Comparison of ENCODE assay signal across 22 cellular contexts in genomic region chr10:78428579-78428978, GRCh38.
DNase-seq lines count a peak whose midpoint lies in the region; ATAC-seq, FAIRE-seq and TF ChIP-seq lines count a peak whose summit lies in the region.
"Had no signal": no experiment of that assay in that cellular context is flagged by ENCODE, and none has a peak within 500 bp of the region (broad histone marks: within the 10 kb centered on the region; RNA-seq: fewer than 3 reads in every experiment).

No MANE protein-coding gene starts in this region.

- intact Hi-C loops in pancreas (cut with DNase I) = no loop called here

- no peaks in the 10 kb centered on the region for H3K4me1 Mint-ChIP-seq in natural killer cell treated with Interleukin-12 subunit alpha and Interleukin-12 subunit beta and Interleukin-15 and Interleukin-18, amount 100 ng/mL, for 72 hours (ENCODE audit: low read depth in 2 of 2)
- H3K4me1 Mint-ChIP-seq: CD14-positive monocyte; CD4-positive, alpha-beta memory T cell; CD4-positive, CD25-positive, alpha-beta regulatory T cell; CD8-positive, alpha-beta memory T cell had no signal

- no peak overlapping the region for H3K4me3 Mint-ChIP-seq in natural killer cell treated with Interleukin-12 subunit alpha and Interleukin-12 subunit beta and Interleukin-15 and Interleukin-18, amount 100 ng/mL, for 72 hours
- H3K4me3 Mint-ChIP-seq: CD14-positive monocyte; CD4-positive, alpha-beta memory T cell; CD4-positive, CD25-positive, alpha-beta regulatory T cell; CD8-positive, alpha-beta memory T cell had no signal

- no peak overlapping the region for H2AFZ ChIP-seq in Karpas-422 (ENCODE audit: low read length)

- peaks cover 23 to 35% of the 10 kb centered on the region in 2 donors for H3K27me3 Mint-ChIP-seq in natural killer cell treated with Interleukin-12 subunit alpha and Interleukin-12 subunit beta and Interleukin-15 and Interleukin-18, amount 100 ng/mL, for 72 hours

- POLR2A ChIA-PET in A549 (lab: Yijun Ruan, JAX) = no interaction called here

- peaks cover 4% of the 10 kb centered on the region for H3K9me3 Mint-ChIP-seq in natural killer cell treated with Interleukin-12 subunit alpha and Interleukin-12 subunit beta and Interleukin-15 and Interleukin-18, amount 100 ng/mL, for 72 hours

- H3K27ac ChIP-seq in A549 (no peak overlapping the region), Karpas-422 (ENCODE audit: low read length) (peak overlapping the region; percentile 89), pancreas (no peak overlapping the region)
- H3K27ac ChIP-seq: 22Rv1, BLaER1 had no signal

- 5% methylated on average over 2 of the region's 2 CpGs for WGBS in A549 (ENCODE audit: missing lambda C conversion rate)
- 74 to 90% methylated on average over 2 of the region's 2 CpGs for WGBS in pancreas, 2 donors

- CTCF ChIA-PET in A549 (lab: Yijun Ruan, JAX) = interaction anchor here (0.6 to 1.8 kb wide), 2 partner anchors 10 to 382 kb away, joined by 3 to 5 read pairs; no protein-coding TSS in a partner anchor

- no peak for DNase-seq in A549 (ENCODE audit: low read depth in 1 of 2, low spot score in 1 of 2)
- DNase-seq in Karpas-422 = no peak
- DNase-seq in pancreas = no peak
- no peak for DNase-seq in natural killer cell treated with Interleukin-12 subunit alpha and Interleukin-12 subunit beta and Interleukin-15 and Interleukin-18, amount 100 ng/mL, for 72 hours (ENCODE audit: low spot score)
- DNase-seq: ACHN; BE2C; C1 segment of cervical spinal cord; Caco-2; Calu3; CD4-positive, alpha-beta memory T cell; CD4-positive, CD25-positive, alpha-beta regulatory T cell; CD8-positive, alpha-beta memory T cell; DMS79 treated with DMSO at 0.1 percent for 48 hours; GF-D8 had no signal

- FAIRE-seq in A549 (lab: Jason Lieb, UNC) (peak; percentile 23), pancreas (lab: Jason Lieb, UNC) (peak; percentile 32)
- FAIRE-seq: D721Med, G401.6, GM12891, GM19239 had no signal

- no peak for TF ChIP-seq POLR2A in A549 (IDR thresholded peaks at IDR 0.05; ENCODE audit: low read length)

- no peaks in the 10 kb centered on the region for H4K20me1 ChIP-seq in Karpas-422 (ENCODE audit: insufficient read depth, low read depth, low read length)
- H4K20me1 ChIP-seq: BLaER1 had no signal

- H3K4me1 ChIP-seq in A549 (no peaks in the 10 kb centered on the region), Karpas-422 (ENCODE audit: low read length) (peaks cover 82% of the 10 kb centered on the region), pancreas (no peaks in the 10 kb centered on the region)

- H3K27me3 ChIP-seq in Karpas-422 (ENCODE audit: low read length) (no peaks in the 10 kb centered on the region), pancreas (no peaks in the 10 kb centered on the region)
- H3K27me3 ChIP-seq: BE2C, BLaER1 had no signal

- peak overlapping the region; percentile 25; the same call in 1 of the 2 replicates for H3K9ac ChIP-seq in Karpas-422 (ENCODE audit: low read length)
- H3K9ac ChIP-seq: BLaER1 had no signal

- no peak for TF ChIP-seq CTCF in A549 (IDR thresholded peaks at IDR 0.05)
- TF ChIP-seq CTCF in pancreas (IDR thresholded peaks at IDR 0.05) = no peak

- TF ChIP-seq EP300 in A549 (IDR thresholded peaks at IDR 0.05) = no peak

- H3K9me2 ChIP-seq in Karpas-422 (replicated peaks; ENCODE audit: insufficient read depth, low read length) = no peaks in the 10 kb centered on the region

- H3K9me3 ChIP-seq in A549 (peaks cover 27% of the 10 kb centered on the region; the same call in 1 of the 3 replicates), Karpas-422 (ENCODE audit: low read length) (no peaks in the 10 kb centered on the region), pancreas (no peaks in the 10 kb centered on the region)
- H3K9me3 ChIP-seq: BE2C had no signal

- H3K4me3 ChIP-seq in A549 (no peak overlapping the region), Karpas-422 (ENCODE audit: low read length) (no peak overlapping the region), pancreas (no peak overlapping the region)
- H3K4me3 ChIP-seq: BLaER1 had no signal

- no peak for TF ChIP-seq RAD21 in A549 (conservative IDR thresholded peaks at IDR 0.05 in 1 of 2, IDR thresholded peaks at IDR 0.05 in 1 of 2)

- H3K36me3 ChIP-seq in Karpas-422 (ENCODE audit: insufficient read depth, low read length) (no peaks in the 10 kb centered on the region), pancreas (no peaks in the 10 kb centered on the region)
- H3K36me3 ChIP-seq: BE2C, BLaER1 had no signal

- no peaks in the 10 kb centered on the region for H3K36me3 Mint-ChIP-seq in natural killer cell treated with Interleukin-12 subunit alpha and Interleukin-12 subunit beta and Interleukin-15 and Interleukin-18, amount 100 ng/mL, for 72 hours
- H3K36me3 Mint-ChIP-seq: CD14-positive monocyte; CD4-positive, alpha-beta memory T cell; CD4-positive, CD25-positive, alpha-beta regulatory T cell; CD8-positive, alpha-beta memory T cell had no signal

- no peaks in the 10 kb centered on the region for H3K79me2 ChIP-seq in Karpas-422 (ENCODE audit: low read length)

- no peak for ATAC-seq in A549
- ATAC-seq in pancreas = no peak
- ATAC-seq in natural killer cell treated with Interleukin-12 subunit alpha and Interleukin-12 subunit beta and Interleukin-15 and Interleukin-18, amount 100 ng/mL, for 72 hours = no peak
- ATAC-seq in GM21825 (IDR thresholded peaks at IDR 0.05; ENCODE audit: unreplicated experiment) = no peak

- no peak overlapping the region for H3K4me2 ChIP-seq in A549
- peak overlapping the region; percentile 52 for H3K4me2 ChIP-seq in Karpas-422 (ENCODE audit: low read depth, low read length, poor library complexity, severe bottlenecking)
- H3K4me2 ChIP-seq: BLaER1 had no signal

- H3K27ac Mint-ChIP-seq in natural killer cell treated with Interleukin-12 subunit alpha and Interleukin-12 subunit beta and Interleukin-15 and Interleukin-18, amount 100 ng/mL, for 72 hours = no peak overlapping the region
- H3K27ac Mint-ChIP-seq: CD14-positive monocyte; CD4-positive, alpha-beta memory T cell; CD4-positive, CD25-positive, alpha-beta regulatory T cell had no signal

TF ChIP-seq in A549, 52 proteins besides CTCF, POLR2A, EP300 and RAD21:
- TF ChIP-seq FOSB (CRISPR knock-in tag; IDR thresholded peaks at IDR 0.05) (no peak), POLR2AphosphoS2 (conservative IDR thresholded peaks at IDR 0.05; ENCODE audit: low read length) (no peak), CHD2 (IDR thresholded peaks at IDR 0.05; ENCODE audit: low read length, partially characterized antibody) (no peak), CHD4 (IDR thresholded peaks at IDR 0.05; ENCODE audit: borderline replicate concordance) (no peak), ZSCAN20 (CRISPR knock-in tag; IDR thresholded peaks at IDR 0.05) (no peak), FOSL2 (IDR thresholded peaks at IDR 0.05) (no peak), FOSL2 (CRISPR knock-in tag; IDR thresholded peaks at IDR 0.05) (no peak), CEBPB (IDR thresholded peaks at IDR 0.05) (no peak), TFCP2L1 (CRISPR knock-in tag; IDR thresholded peaks at IDR 0.05) (no peak), EHF (CRISPR knock-in tag; IDR thresholded peaks at IDR 0.05) (no peak), GATA3 (IDR thresholded peaks at IDR 0.05; ENCODE audit: borderline replicate concordance) (no peak), EHMT2 (IDR thresholded peaks at IDR 0.05; ENCODE audit: low read depth) (no peak), MAX (IDR thresholded peaks at IDR 0.05) (no peak), KDM5A (IDR thresholded peaks at IDR 0.05) (no peak)
